ENCODE assay signal across 11 cellular contexts in genomic region chr5:14720236-14720923, GRCh38. TPM values are rescaled to one million over a fixed set of nuclear protein-coding genes. Genes with fewer than 3 reads are reported as not detected.
DNase-seq lines count a peak whose midpoint lies in the region; FAIRE-seq and TF ChIP-seq lines count a peak whose summit lies in the region.
"Had no signal": no experiment of that assay in that cellular context is flagged by ENCODE, and none has a peak within 500 bp of the region (broad histone marks: within the 10 kb centered on the region; RNA-seq: fewer than 3 reads in every experiment).

No MANE protein-coding gene starts in this region.

- H2BK15ac ChIP-seq in H1 (ENCODE audit: low read length): no peak overlapping the region

- H4K91ac ChIP-seq in H1 (replicated peaks; ENCODE audit: insufficient read length, low read length): no peak overlapping the region
- H4K91ac ChIP-seq in trophoblast cell (ENCODE audit: low read depth, low read length): no peak overlapping the region

- no peak for TF ChIP-seq EP300 in H1 (IDR thresholded peaks at IDR 0.05; ENCODE audit: borderline replicate concordance in 1 of 2, low read depth in 2 of 2, low read length in 2 of 2)

- peak; percentile 60 for DNase-seq in EL
- DNase-seq in NCI-H69 (lab: John Stamatoyannopoulos, UW): peak; percentile 20
- no peak for DNase-seq in H1 (ENCODE audit: low read depth in 1 of 2, low spot score in 2 of 2)
- peak; percentile 68 to 95 for DNase-seq in trophoblast cell
- DNase-seq in stimulated activated CD4-positive, alpha-beta T cell treated with anti-CD3 and anti-CD28 coated beads, Interleukin-4, amount 100 ng/mL, for 4 hours: no peak
- DNase-seq in A673 (ENCODE audit: low spot score): no peak
- DNase-seq in MM.1S: no peak
- DNase-seq: activated CD4-positive, alpha-beta T cell treated with anti-CD3 and anti-CD28 coated beads for 1 hour; NCI-H1436 treated with DMSO at 0.1 percent for 48 hours had no signal

- no peaks in the 10 kb centered on the region; a peak in 2 of 7 replicates for H3K27me3 ChIP-seq in H1 (replicated peaks in 1 of 4; ENCODE audit: control insufficient read depth in 3 of 4, extremely low read depth in 1 of 4, insufficient read depth in 3 of 4, low read length in 3 of 4)
- H3K27me3 ChIP-seq in trophoblast cell (ENCODE audit: insufficient read depth, low read length): no peaks in the 10 kb centered on the region
- no peaks in the 10 kb centered on the region for H3K27me3 ChIP-seq in A673 (replicated peaks; ENCODE audit: insufficient read depth, low read depth, low read length, poor library complexity)
- no peaks in the 10 kb centered on the region for H3K27me3 ChIP-seq in MM.1S (replicated peaks; ENCODE audit: insufficient read depth, low read length)
- H3K27me3 ChIP-seq: gastroesophageal sphincter had no signal

- TF ChIP-seq RAD21 in H1 (IDR thresholded peaks at IDR 0.05 in 1 of 2, conservative IDR thresholded peaks at IDR 0.05 in 1 of 2; ENCODE audit: low read depth in 2 of 2, low read length in 2 of 2): peak; percentile 26 to 31; a peak in 3 of 4 replicates

- H2BK5ac ChIP-seq in H1 (ENCODE audit: low read depth, low read length): no peak overlapping the region
- H2BK5ac ChIP-seq in trophoblast cell (ENCODE audit: low read depth, low read length, poor library complexity): no peak overlapping the region

- H2BK12ac ChIP-seq in H1 (ENCODE audit: low read depth, low read length): no peak overlapping the region
- H2BK12ac ChIP-seq in trophoblast cell (ENCODE audit: low read length): no peak overlapping the region

- H2AK5ac ChIP-seq in H1 (ENCODE audit: low read depth, low read length): no peak overlapping the region
- H2AK5ac ChIP-seq in trophoblast cell (ENCODE audit: low read length): no peak overlapping the region

- H3K18ac ChIP-seq in H1 (ENCODE audit: extremely low read depth, low read length) (no peak overlapping the region), trophoblast cell (ENCODE audit: low read length) (no peak overlapping the region)

- no peaks in the 10 kb centered on the region for H3K9me2 ChIP-seq in MM.1S (replicated peaks; ENCODE audit: insufficient read depth, low read length)

- H2BK120ac ChIP-seq in H1 (replicated peaks; ENCODE audit: low read depth, low read length): no peak overlapping the region
- H2BK120ac ChIP-seq in trophoblast cell (ENCODE audit: insufficient read depth, low read length, poor library complexity): no peak overlapping the region

- intact Hi-C loops in A673 (cut with micrococcal nuclease; ENCODE audit: unreplicated experiment): no loop called here

- H4K5ac ChIP-seq in H1 (ENCODE audit: insufficient read length, low read depth, low read length): no peak overlapping the region

- TF ChIP-seq CTCF in H1 (IDR thresholded peaks at IDR 0.05; ENCODE audit: control extremely low read depth in 1 of 3, insufficient read depth in 1 of 3, low read depth in 1 of 3, low read length in 3 of 3) (peak in 1 of 3 experiments; percentile 12; a peak in 1 of 4 replicates), A673 (conservative IDR thresholded peaks at IDR 0.05; ENCODE audit: low read depth, low read length) (no peak), MM.1S (IDR thresholded peaks at IDR 0.05; ENCODE audit: low read length) (no peak)

- no peak overlapping the region for H3K9ac ChIP-seq in H1 (replicated peaks in 1 of 4; ENCODE audit: extremely low read depth in 1 of 4, low read depth in 3 of 4, low read length in 3 of 4)
- H3K9ac ChIP-seq in trophoblast cell (ENCODE audit: low read length): no peak overlapping the region
- no peak overlapping the region for H3K9ac ChIP-seq in MM.1S (ENCODE audit: low read length)

- H3K23me2 ChIP-seq in H1 (ENCODE audit: low read depth, low read length): no peaks in the 10 kb centered on the region

- H4K20me1 ChIP-seq in H1 (replicated peaks in 1 of 2; ENCODE audit: control insufficient read depth in 1 of 2, insufficient read depth in 2 of 2, low read length in 2 of 2): no peaks in the 10 kb centered on the region
- H4K20me1 ChIP-seq in MM.1S (ENCODE audit: insufficient read depth, low read length): no peaks in the 10 kb centered on the region

- H3K4me1 ChIP-seq in H1 (replicated peaks in 1 of 4; ENCODE audit: control insufficient read depth in 3 of 4, insufficient read depth in 4 of 4, low read length in 3 of 4) (no peaks in the 10 kb centered on the region), trophoblast cell (ENCODE audit: control insufficient read depth in 1 of 2, insufficient read depth in 2 of 2, low read length in 2 of 2) (peaks cover 1 to 3% of the 10 kb centered on the region in 2 experiments), A673 (ENCODE audit: insufficient read depth, low read length, poor library complexity, severe bottlenecking) (no peaks in the 10 kb centered on the region), MM.1S (ENCODE audit: low read length) (no peaks in the 10 kb centered on the region)
- H3K4me1 ChIP-seq: gastroesophageal sphincter had no signal

- H3K4me3 ChIP-seq in H1 (ENCODE audit: extremely low read depth in 1 of 4, insufficient read depth in 2 of 4, low read depth in 3 of 4, low read length in 4 of 4) (no peak overlapping the region), trophoblast cell (ENCODE audit: low read depth, low read length) (no peak overlapping the region), A673 (ENCODE audit: low read depth, low read length, poor library complexity, severe bottlenecking) (no peak overlapping the region), MM.1S (ENCODE audit: low read length) (no peak overlapping the region)
- H3K4me3 ChIP-seq: gastroesophageal sphincter had no signal

- H3K9me3 ChIP-seq in H1 (ENCODE audit: insufficient read depth in 2 of 2, low read depth in 1 of 2, low read length in 1 of 2) (peaks cover 0 to 3% of the 10 kb centered on the region in 2 experiments; a peak in 1 of 4 replicates), trophoblast cell (ENCODE audit: insufficient read depth, low read depth, low read length) (no peaks in the 10 kb centered on the region), A673 (ENCODE audit: low read depth, low read length, poor library complexity, severe bottlenecking) (no peaks in the 10 kb centered on the region), MM.1S (replicated peaks; ENCODE audit: insufficient read depth, low read length) (no peaks in the 10 kb centered on the region)
- H3K9me3 ChIP-seq: gastroesophageal sphincter had no signal

- no peaks in the 10 kb centered on the region for H3F3A ChIP-seq in MM.1S (ENCODE audit: insufficient read depth, low read length)

- H3K36me3 ChIP-seq in H1 (ENCODE audit: control insufficient read depth in 2 of 4, insufficient read depth in 4 of 4, low read length in 3 of 4) (no peaks in the 10 kb centered on the region), trophoblast cell (ENCODE audit: control insufficient read depth in 1 of 2, insufficient read depth in 2 of 2, low read length in 2 of 2) (peaks cover 2 to 4% of the 10 kb centered on the region in 2 experiments), A673 (ENCODE audit: insufficient read depth, low read length, poor library complexity, severe bottlenecking) (no peaks in the 10 kb centered on the region), MM.1S (replicated peaks; ENCODE audit: insufficient read depth, low read length) (no peaks in the 10 kb centered on the region)

- H2BK20ac ChIP-seq in H1 (ENCODE audit: low read length): no peak overlapping the region

- CTCF ChIA-PET in H1 (lab: Charles Lee; ENCODE audit: partially characterized antibody): interaction anchor here (0.7 to 2.4 kb wide), 15 partner anchors 8 to 311 kb away, joined by 3 to 12 read pairs (median 4); no protein-coding TSS in a partner anchor
- CTCF ChIA-PET in A673 (lab: Charles Lee): no interaction called here

- H4K8ac ChIP-seq in H1 (ENCODE audit: extremely low read depth, insufficient read depth, low read length) (no peak overlapping the region), trophoblast cell (ENCODE audit: low read depth, low read length) (no peak overlapping the region)

- H3K56ac ChIP-seq in H1 (replicated peaks; ENCODE audit: insufficient read length, low read depth, low read length): no peak overlapping the region

- H2AFZ ChIP-seq in H1 (ENCODE audit: low read length) (no peak overlapping the region), trophoblast cell (ENCODE audit: insufficient read depth, low read length, poor library complexity) (no peak overlapping the region), MM.1S (ENCODE audit: low read length) (no peak overlapping the region)

- H4K12ac ChIP-seq in trophoblast cell (ENCODE audit: low read depth, low read length): no peak overlapping the region

- POLR2A ChIA-PET in H1 (lab: Charles Lee; ENCODE audit: partially characterized antibody): no interaction called here
- POLR2A ChIA-PET in A673 (lab: Charles Lee; ENCODE audit: low non-redundant PET): no interaction called here

- no peak for TF ChIP-seq POLR2A in H1 (IDR thresholded peaks at IDR 0.05; ENCODE audit: control extremely low read depth in 1 of 2, low read depth in 2 of 2, low read length in 2 of 2)

- WGBS in H1 (ENCODE audit: extremely low coverage in 1 of 2, insufficient coverage in 1 of 2, insufficient read length in 1 of 2, insufficient replicate concordance in 2 of 2, low coverage in 1 of 2, low lambda C conversion rate in 2 of 2, missing lambda C conversion rate in 1 of 2), 2 experiments: 79% methylated on average over 3 of the region's 3 CpGs; no CpG with 5 or more reads in 1 of the 2 experiments
- no CpG with 5 or more reads among the region's 3 CpGs for WGBS in trophoblast cell (ENCODE audit: extremely low coverage, insufficient coverage, insufficient read length)

- H3K79me2 ChIP-seq in H1 (ENCODE audit: control insufficient read depth in 1 of 2, insufficient read depth in 2 of 2, low read length in 2 of 2) (no peaks in the 10 kb centered on the region), trophoblast cell (ENCODE audit: control insufficient read depth, insufficient read depth, low read length, poor library complexity) (no peaks in the 10 kb centered on the region), MM.1S (ENCODE audit: low read length) (no peaks in the 10 kb centered on the region)

- no peaks in the 10 kb centered on the region for H3K79me1 ChIP-seq in H1 (ENCODE audit: low read depth, low read length)
- H3K79me1 ChIP-seq in trophoblast cell (ENCODE audit: low read length): no peaks in the 10 kb centered on the region

- FAIRE-seq in H1 (lab: Jason Lieb, UNC): no peak
- FAIRE-seq: GM12892 had no signal

- H3K23ac ChIP-seq in H1 (ENCODE audit: insufficient read length) (no peak overlapping the region), trophoblast cell (ENCODE audit: low read length) (no peak overlapping the region)

- no peak overlapping the region for H3K27ac ChIP-seq in H1 (ENCODE audit: low read depth, low read length)
- no peak overlapping the region for H3K27ac ChIP-seq in trophoblast cell (ENCODE audit: low read depth, low read length)
- H3K27ac ChIP-seq in A673 (ENCODE audit: low read depth, low read length, poor library complexity, severe bottlenecking): no peak overlapping the region
- H3K27ac ChIP-seq in MM.1S (ENCODE audit: low read length): no peak overlapping the region
- H3K27ac ChIP-seq: gastroesophageal sphincter had no signal

- H3K4ac ChIP-seq in H1 (replicated peaks; ENCODE audit: insufficient read length, low read depth, low read length): no peak overlapping the region
- H3K4ac ChIP-seq in trophoblast cell (ENCODE audit: low read depth, low read length): no peak overlapping the region

- H3K4me2 ChIP-seq in H1 (ENCODE audit: insufficient read depth in 1 of 2, low read depth in 2 of 2, low read length in 2 of 2) (no peak overlapping the region), trophoblast cell (ENCODE audit: low read length) (no peak overlapping the region), MM.1S (ENCODE audit: low read depth, low read length) (no peak overlapping the region)

- H3K14ac ChIP-seq in H1 (ENCODE audit: insufficient read length): no peak overlapping the region
- peak overlapping the region; percentile 26 for H3K14ac ChIP-seq in trophoblast cell (ENCODE audit: low read length)

- no TSS peak for BruUV-seq in A673 (replicated peaks; lab: Mats Ljungman, UMichigan)

RNA-seq across cellular contexts. Expression of gene OTULIN, which starts 55.9 kb away (rescaled TPM):
- 30.5 and 34.8 TPM in 2 replicates for total RNA-seq in H1 (2021; fragmentation: NEBNext Ultra II Directional; extraction: Animal tissue kit (Norgen Biotek cat#: 25700))
- 3.8 and 5.2 TPM in 2 replicates for polyA plus RNA-seq in H1 (2011; rRNA removed)
- 7.0 TPM for polyA plus RNA-seq in H1 (2011; cell fraction: cytosol; rRNA removed)
- polyA plus RNA-seq in H1 (2011; cell fraction: nucleus; rRNA removed): 6.6 TPM
- polyA plus RNA-seq in H1 (2012, experiment 1 of 2): 8.6 to 17.4 TPM (median 9.4 TPM) in 4 replicates
- polyA plus RNA-seq in H1 (2012, experiment 2 of 2): 0.71 TPM
- polyA plus RNA-seq in H1 (2013, experiment 1 of 2): 7.2 TPM
- 6.8 TPM for polyA plus RNA-seq in H1 (2013, experiment 2 of 2)
- 30.6 and 34.9 TPM in 2 replicates for polyA minus RNA-seq in H1 (2011; rRNA and poly(A)+ RNA removed)
- 21.0 TPM for polyA minus RNA-seq in H1 (2011; cell fraction: cytosol; rRNA and poly(A)+ RNA removed)
- polyA minus RNA-seq in H1 (2011; cell fraction: nucleus; rRNA and poly(A)+ RNA removed): 25.4 TPM
- 8.8 and 9.2 TPM in 2 replicates for polyA plus RNA-seq in trophoblast cell (2013)
- total RNA-seq in A673 (2021): 20.0 and 23.5 TPM in 2 replicates

Comparison
In these comparisons a context has a peak if more than half of its experiments do, and no peak if none do; other contexts are left out.
1. DNase-seq: peak in EL (single experiment), NCI-H69 (single experiment) and trophoblast cell (2 of 2); none in H1 (0 of 2), stimulated activated CD4-positive, alpha-beta T cell treated with anti-CD3 and anti-CD28 coated beads, Interleukin-4, amount 100 ng/mL, for 4 hours (0 of 2), A673 (single experiment) and MM.1S (single experiment).